ENCODE assay signal across 32 cellular contexts in the genomic region with DNA sequence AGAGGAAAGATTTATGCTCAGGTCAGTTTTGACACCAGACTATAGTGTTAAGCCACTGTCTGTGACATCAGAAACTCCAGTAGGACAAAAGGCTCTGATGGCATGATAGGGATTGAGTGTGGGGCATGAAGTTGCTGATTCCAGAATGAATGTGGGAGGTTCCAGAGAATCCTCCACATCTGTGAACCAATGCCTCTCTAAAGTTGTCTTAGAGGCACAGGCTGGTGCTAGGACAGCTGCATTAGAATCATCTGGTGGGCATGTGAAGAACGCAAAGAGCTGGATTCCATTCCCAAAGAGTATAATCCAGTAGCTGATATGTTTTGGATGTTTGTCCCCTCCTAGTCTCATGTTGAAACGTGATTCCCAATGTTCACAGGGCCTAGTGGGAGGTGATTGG.
"Had no signal": no experiment of that assay in that cellular context is flagged by ENCODE, and none has a peak within 500 bp of the region (broad histone marks: within the 10 kb centered on the region; RNA-seq: fewer than 3 reads in every experiment).

No MANE protein-coding gene starts in this region.

- H3K4me1 ChIP-seq: neural progenitor cell, psoas muscle, right lobe of liver, sigmoid colon, spleen, suprapubic skin, testis, tibial artery, transverse colon, upper lobe of right lung, uterus had no signal

- H3K27ac ChIP-seq: neural progenitor cell, ovary, psoas muscle, right lobe of liver, sigmoid colon, skin epidermis, spleen, suprapubic skin, testis, tibial artery, transverse colon, upper lobe of right lung, uterus had no signal

- H3K9ac ChIP-seq: neural progenitor cell had no signal

- H2AFZ ChIP-seq: neural progenitor cell had no signal

- H3K36me3 ChIP-seq: neural progenitor cell, ovary, right lobe of liver, sigmoid colon, spleen, suprapubic skin, tibial artery, transverse colon, upper lobe of right lung, uterus had no signal

- H3K4me3 Mint-ChIP-seq: naive B cell; natural killer cell; nephron; neural progenitor cell; stimulated activated memory B cell treated with anti-CD40 and anti-IgM and Interleukin-4, amounts not matched to agents 10 μg/mL and 1 μg/mL and 100 μg/mL, for 72 hours; stimulated activated naive CD8-positive, alpha-beta T cell treated with anti-CD3 and anti-CD28 coated beads, Interleukin-15, amount 100 ng/mL, for 72 hours; type B pancreatic cell had no signal

- H3K4me1 Mint-ChIP-seq: naive B cell; natural killer cell; nephron; stimulated activated memory B cell treated with anti-CD40 and anti-IgM and Interleukin-4, amounts not matched to agents 10 μg/mL and 1 μg/mL and 100 μg/mL, for 72 hours; stimulated activated naive CD8-positive, alpha-beta T cell treated with anti-CD3 and anti-CD28 coated beads, Interleukin-15, amount 100 ng/mL, for 72 hours had no signal

- H3K4me2 ChIP-seq: neural progenitor cell, smooth muscle cell had no signal

- H3K27me3 ChIP-seq: neural progenitor cell, ovary, right lobe of liver, sigmoid colon, suprapubic skin, testis, transverse colon, upper lobe of right lung, uterus had no signal

- DNase-seq: naive B cell; natural killer cell; occipital lobe; ovary; posterior cingulate gyrus; psoas muscle; right cardiac atrium; right lobe of liver; sigmoid colon; spleen; stimulated activated CD4-positive, alpha-beta T cell treated with anti-CD3 and anti-CD28 coated beads, Interleukin-12 subunit alpha, Interleukin-12 subunit beta, amount 100 ng/mL, for 4 hours; stimulated activated CD4-positive, alpha-beta T cell treated with anti-CD3 and anti-CD28 coated beads, Interleukin-1b, Interleukin-23, amount 100 ng/mL, for 48 hours; stimulated activated CD4-positive, alpha-beta T cell treated with anti-CD3 and anti-CD28 coated beads, Interleukin-4, amount 100 ng/mL, for 1 hour; stimulated activated CD4-positive, alpha-beta T cell treated with anti-CD3 and anti-CD28 coated beads, Interleukin-4, amount 100 ng/mL, for 4 hours; stimulated activated CD8-positive, alpha-beta memory T cell treated with anti-CD3 and anti-CD28 coated beads, Interleukin-4, amount 100 ng/mL, for 48 hours; stimulated activated naive CD4-positive, alpha-beta T cell; stimulated activated naive CD8-positive, alpha-beta T cell treated with anti-CD3 and anti-CD28 coated beads, Interleukin-15, amount 100 ng/mL, for 72 hours; stimulated activated naive CD8-positive, alpha-beta T cell treated with anti-CD3 and anti-CD28 coated beads, Interleukin-15, Interleukin-2, amounts not matched to agents 100 U/mL and 50 U/mL, for 24 hours; substantia nigra; testis; tibial artery; transverse colon; upper lobe of right lung; uterus had no signal

- H3K4me3 ChIP-seq: neural progenitor cell, ovary, psoas muscle, right lobe of liver, sigmoid colon, skin epidermis, smooth muscle cell, spleen, suprapubic skin, testis, tibial artery, transverse colon, upper lobe of right lung, uterus had no signal

- H3K9me3 ChIP-seq: ovary, psoas muscle, sigmoid colon, spleen, suprapubic skin, testis, tibial artery, transverse colon, upper lobe of right lung, uterus had no signal

- ATAC-seq: natural killer cell; psoas muscle; right cardiac atrium; right lobe of liver; stimulated activated memory B cell treated with anti-CD40 and anti-IgM and Interleukin-4, amounts not matched to agents 10 μg/mL and 1 μg/mL and 100 μg/mL, for 72 hours; stimulated activated naive CD8-positive, alpha-beta T cell treated with anti-CD3 and anti-CD28 coated beads, Interleukin-15, amount 100 ng/mL, for 72 hours; stimulated activated naive CD8-positive, alpha-beta T cell treated with anti-CD3 and anti-CD28 coated beads, Interleukin-15, Interleukin-2, amounts not matched to agents 100 U/mL and 50 U/mL, for 24 hours; upper lobe of right lung had no signal

- H3K27ac Mint-ChIP-seq: naive B cell; natural killer cell; nephron; neural progenitor cell; progenitor cell of endocrine pancreas; stimulated activated memory B cell treated with anti-CD40 and anti-IgM and Interleukin-4, amounts not matched to agents 10 μg/mL and 1 μg/mL and 100 μg/mL, for 72 hours; stimulated activated naive CD8-positive, alpha-beta T cell treated with anti-CD3 and anti-CD28 coated beads, Interleukin-15, amount 100 ng/mL, for 72 hours; type B pancreatic cell had no signal

- H3K36me3 Mint-ChIP-seq: naive B cell; natural killer cell; neural progenitor cell; stimulated activated memory B cell treated with anti-CD40 and anti-IgM and Interleukin-4, amounts not matched to agents 10 μg/mL and 1 μg/mL and 100 μg/mL, for 72 hours; type B pancreatic cell had no signal

- H3K9me3 Mint-ChIP-seq: naive B cell; natural killer cell; nephron; neural progenitor cell; stimulated activated memory B cell treated with anti-CD40 and anti-IgM and Interleukin-4, amounts not matched to agents 10 μg/mL and 1 μg/mL and 100 μg/mL, for 72 hours; stimulated activated naive CD8-positive, alpha-beta T cell treated with anti-CD3 and anti-CD28 coated beads, Interleukin-15, amount 100 ng/mL, for 72 hours had no signal
